Comparison of ENCODE assay signal across 18 cellular contexts in genomic region chr10:21715531-21716195, GRCh38.
DNase-seq lines count a peak whose midpoint lies in the region; ATAC-seq and TF ChIP-seq lines count a peak whose summit lies in the region.
"Had no signal": no experiment of that assay in that cellular context is flagged by ENCODE, and none has a peak within 500 bp of the region (broad histone marks: within the 10 kb centered on the region; RNA-seq: fewer than 3 reads in every experiment).

No MANE protein-coding gene starts in this region.

- no peak overlapping the region for H3K9ac ChIP-seq in adipocyte (ENCODE audit: low read length)

- H3K27ac ChIP-seq in ACC112 (ENCODE audit: low read depth, low read length): 0 out of 2 replicates have a peak overlapping the region, but pooled peaks have one; percentile 2
- H3K27ac ChIP-seq in upper lobe of left lung: no peak overlapping the region
- H3K27ac ChIP-seq in CD8-positive, alpha-beta memory T cell (ENCODE audit: low read depth, low read length): no peak overlapping the region
- H3K27ac ChIP-seq: esophagus muscularis mucosa, psoas muscle, upper lobe of right lung had no signal

- H3K4me3 ChIP-seq in ACC112 (ENCODE audit: low read depth, low read length) (no peak overlapping the region), adipocyte (ENCODE audit: low read length) (no peak overlapping the region), kidney epithelial cell (ENCODE audit: low read depth, low read length) (no peak overlapping the region), MG63 (no peak overlapping the region), upper lobe of left lung (no peak overlapping the region)
- no peak overlapping the region for H3K4me3 ChIP-seq in CD8-positive, alpha-beta memory T cell (ENCODE audit: low read length)
- H3K4me3 ChIP-seq: esophagus muscularis mucosa, GM23338, psoas muscle, upper lobe of right lung had no signal

- no peaks in the 10 kb centered on the region for H3K9me3 Mint-ChIP-seq in HFFc6
- no peaks in the 10 kb centered on the region for H3K9me3 Mint-ChIP-seq in CD8-positive, alpha-beta memory T cell
- H3K9me3 Mint-ChIP-seq: GM23338 had no signal

- TF ChIP-seq POLR2A in upper lobe of left lung (IDR thresholded peaks at IDR 0.05): no peak

- H3K4me1 ChIP-seq in ACC112 (ENCODE audit: control insufficient read depth, insufficient read depth, low read length, unreplicated experiment): no peaks in the 10 kb centered on the region
- H3K4me1 ChIP-seq in adipocyte (ENCODE audit: control insufficient read depth, insufficient read depth, low read length): no peaks in the 10 kb centered on the region
- H3K4me1 ChIP-seq in upper lobe of left lung: no peaks in the 10 kb centered on the region
- no peaks in the 10 kb centered on the region for H3K4me1 ChIP-seq in CD8-positive, alpha-beta memory T cell (ENCODE audit: insufficient read depth, low read length)
- H3K4me1 ChIP-seq: esophagus muscularis mucosa, upper lobe of right lung had no signal

- ATAC-seq in upper lobe of left lung (ENCODE audit: low FRiP score in 2 of 2): no peak
- ATAC-seq: GM23338, psoas muscle, upper lobe of right lung had no signal

- WGBS in upper lobe of left lung, 2 donors: 59 to 68% methylated on average over 2 of the region's 2 CpGs

- peaks cover 34% of the 10 kb centered on the region for H3K4me1 Mint-ChIP-seq in HFFc6 (ENCODE audit: low read depth)
- peaks cover 2 to 16% (median 9%) of the 10 kb centered on the region in 3 donors for H3K4me1 Mint-ChIP-seq in CD8-positive, alpha-beta memory T cell

- CTCF ChIA-PET in CD8-positive, alpha-beta memory T cell (lab: Charles Lee): no interaction called here

- peaks cover 25% of the 10 kb centered on the region for H3K36me3 ChIP-seq in ACC112 (ENCODE audit: insufficient read depth, low read length)
- H3K36me3 ChIP-seq in adipocyte (ENCODE audit: control insufficient read depth, insufficient read depth, low read length, severe bottlenecking): peaks cover 45% of the 10 kb centered on the region
- no peaks in the 10 kb centered on the region for H3K36me3 ChIP-seq in kidney epithelial cell (ENCODE audit: control insufficient read depth, insufficient read depth, low read length)
- peaks cover 47% of the 10 kb centered on the region for H3K36me3 ChIP-seq in MG63
- peaks cover 4 to 32% (median 13%) of the 10 kb centered on the region in 4 donors for H3K36me3 ChIP-seq in upper lobe of left lung
- peaks cover 4% of the 10 kb centered on the region for H3K36me3 ChIP-seq in CD8-positive, alpha-beta memory T cell (ENCODE audit: insufficient read depth, low read length)

- TF ChIP-seq CTCF in HFFc6 (IDR thresholded peaks at IDR 0.05) (no peak), kidney epithelial cell (IDR thresholded peaks at IDR 0.05; ENCODE audit: insufficient read depth, low read length, poor library complexity, severe bottlenecking) (no peak), upper lobe of left lung (IDR thresholded peaks at IDR 0.05) (no peak)

- TF ChIP-seq EP300 in upper lobe of left lung (IDR thresholded peaks at IDR 0.05): no peak

- no peaks in the 10 kb centered on the region for H3K27me3 ChIP-seq in ACC112 (ENCODE audit: insufficient read depth, low read length)
- H3K27me3 ChIP-seq in adipocyte (replicated peaks; ENCODE audit: control insufficient read depth, insufficient read depth, low read length): no peaks in the 10 kb centered on the region
- H3K27me3 ChIP-seq in kidney epithelial cell (ENCODE audit: control insufficient read depth, insufficient read depth, low read length): no peaks in the 10 kb centered on the region
- H3K27me3 ChIP-seq in MG63: no peaks in the 10 kb centered on the region
- H3K27me3 ChIP-seq in upper lobe of left lung: no peaks in the 10 kb centered on the region
- no peaks in the 10 kb centered on the region for H3K27me3 ChIP-seq in CD8-positive, alpha-beta memory T cell (ENCODE audit: insufficient read depth, low read length, poor library complexity, severe bottlenecking)
- H3K27me3 ChIP-seq: esophagus muscularis mucosa, upper lobe of right lung had no signal

- H3K9me3 ChIP-seq in adipocyte (ENCODE audit: control insufficient read depth, low read length) (no peaks in the 10 kb centered on the region), MG63 (no peaks in the 10 kb centered on the region), upper lobe of left lung (no peaks in the 10 kb centered on the region)
- H3K9me3 ChIP-seq in CD8-positive, alpha-beta memory T cell (ENCODE audit: low read length): no peaks in the 10 kb centered on the region
- H3K9me3 ChIP-seq: esophagus muscularis mucosa, psoas muscle, upper lobe of right lung had no signal

- H3K27me3 Mint-ChIP-seq in HFFc6 (ENCODE audit: insufficient read depth): peaks cover 3% of the 10 kb centered on the region; the same call in 1 of the 2 replicates
- no peaks in the 10 kb centered on the region for H3K27me3 Mint-ChIP-seq in CD8-positive, alpha-beta memory T cell
- H3K27me3 Mint-ChIP-seq: B cell had no signal

- DNase-seq in HFFc6 (peak; percentile 58), adipocyte (ENCODE audit: low read depth) (peak; percentile 62), kidney epithelial cell (ENCODE audit: low read depth) (peak; percentile 18), MG63 (no peak), upper lobe of left lung (no peak), 8988T (no peak)
- DNase-seq in CD8-positive, alpha-beta memory T cell: no peak
- DNase-seq: activated naive CD4-positive, alpha-beta T cell treated with anti-CD3 and anti-CD28 coated beads, Interleukin-2, amount 50 U/mL, for 16 hours; DND-41; NCI-H1092 treated with DMSO at 0.1 percent for 48 hours; NCI-H524; psoas muscle; stimulated activated CD4-positive, alpha-beta T cell treated with anti-CD3 and anti-CD28 coated beads, Interleukin-2, amount 100 ng/mL, for 24 hours; upper lobe of right lung had no signal

- no peak overlapping the region for H2AFZ ChIP-seq in ACC112 (ENCODE audit: low read length, unreplicated experiment)
- H2AFZ ChIP-seq: GM23338 had no signal

- H3K27ac Mint-ChIP-seq in HFFc6: peak overlapping the region; percentile 78
- H3K27ac Mint-ChIP-seq in CD8-positive, alpha-beta memory T cell: peak overlapping the region in 1 of 8 donors; percentile 10
- H3K27ac Mint-ChIP-seq: B cell, GM23338 had no signal

- peaks cover 9% of the 10 kb centered on the region for H3K36me3 Mint-ChIP-seq in HFFc6 (ENCODE audit: low read depth)
- H3K36me3 Mint-ChIP-seq in CD8-positive, alpha-beta memory T cell: peaks cover 13 to 64% (median 20%) of the 10 kb centered on the region in 3 donors

- H3K4me3 Mint-ChIP-seq in HFFc6: peak overlapping the region; percentile 21
- no peak overlapping the region for H3K4me3 Mint-ChIP-seq in CD8-positive, alpha-beta memory T cell
- H3K4me3 Mint-ChIP-seq: B cell, GM23338 had no signal

- peaks cover 9% of the 10 kb centered on the region for H3K79me2 ChIP-seq in ACC112 (ENCODE audit: control insufficient read depth, insufficient read depth, low read length, unreplicated experiment)

- POLR2A ChIA-PET in CD8-positive, alpha-beta memory T cell (lab: Charles Lee): no interaction called here

Comparison
In these comparisons a context has a peak if more than half of its experiments do, and no peak if none do; other contexts are left out.
1. DNase-seq: peak in HFFc6 (single experiment), adipocyte (single experiment) and kidney epithelial cell (single experiment); none in MG63 (single experiment), upper lobe of left lung (0 of 2), 8988T (single experiment) and CD8-positive, alpha-beta memory T cell (0 of 5).